Comparison of ENCODE assay signal across 8 cellular contexts in genomic region chr1:179230251-179230650, GRCh38.
DNase-seq lines count a peak whose midpoint lies in the region; ATAC-seq and TF ChIP-seq lines count a peak whose summit lies in the region.

No MANE protein-coding gene starts in this region.

- H3K9me3 Mint-ChIP-seq in memory B cell = no peaks in the 10 kb centered on the region

- H3K27me3 ChIP-seq in HL-60 (ENCODE audit: insufficient read depth, poor library complexity, severe bottlenecking) = no peaks in the 10 kb centered on the region

- ATAC-seq in memory B cell (ENCODE audit: low read depth) = no peak
- no peak for ATAC-seq in GM21737 (IDR thresholded peaks at IDR 0.05; ENCODE audit: unreplicated experiment)
- no peak for ATAC-seq in HG02588 (IDR thresholded peaks at IDR 0.05; ENCODE audit: unreplicated experiment)

- peak overlapping the region; percentile 99 for H3K4me3 Mint-ChIP-seq in memory B cell

- peak overlapping the region; percentile 89 for H3K27ac Mint-ChIP-seq in memory B cell

- H3K4me3 ChIP-seq in AG09309 (ENCODE audit: control insufficient read depth, low read depth, low read length) = peak overlapping the region; percentile 92
- peak overlapping the region; percentile 98; the same call in 1 of the 2 replicates for H3K4me3 ChIP-seq in HL-60 (replicated peaks; ENCODE audit: insufficient read depth, low read length)
- H3K4me3 ChIP-seq in astrocyte of the spinal cord (ENCODE audit: low read depth, low read length) = peak overlapping the region; percentile 77

- no peaks in the 10 kb centered on the region for H3K27me3 Mint-ChIP-seq in memory B cell

- in situ Hi-C loops in astrocyte of the spinal cord (cut with HindIII; ENCODE audit: low sequenced_read_pairs) = no loop called here

- DNase-seq in AG09309 (ENCODE audit: low read depth) = no peak
- no peak for DNase-seq in HL-60 (ENCODE audit: low read depth in 1 of 2, low spot score in 1 of 2)
- peak; percentile 64 for DNase-seq in astrocyte of the spinal cord (ENCODE audit: low read depth, low spot score)
- no peak for DNase-seq in memory B cell (ENCODE audit: low spot score in 2 of 2)
- no peak for DNase-seq in T-helper 9 cell
- no peak for DNase-seq in NCI-H2196 treated with DMSO at 0.1 percent for 48 hours (lab: John Stamatoyannopoulos, UW; ENCODE audit: unreplicated experiment)

- no peak for TF ChIP-seq CTCF in AG09309 (IDR thresholded peaks at IDR 0.05; ENCODE audit: control insufficient read depth, insufficient read depth, low read depth, low read length, missing control alignments)
- TF ChIP-seq CTCF in HL-60 (IDR thresholded peaks at IDR 0.05; ENCODE audit: insufficient read depth, low read length) = no peak
- TF ChIP-seq CTCF in astrocyte of the spinal cord (IDR thresholded peaks at IDR 0.05; ENCODE audit: low read depth, low read length) = no peak

- H3K4me1 Mint-ChIP-seq in memory B cell = peaks cover 21% of the 10 kb centered on the region

- H3K27ac ChIP-seq in HL-60 (replicated peaks) = no peak overlapping the region; the same call in 1 of the 2 replicates

- H3K36me3 Mint-ChIP-seq in memory B cell = peaks cover 5% of the 10 kb centered on the region
